ENCODE assay signal across 8 cellular contexts in genomic region chr17:66191607-66192377, GRCh38. TPM values are rescaled to one million over a fixed set of nuclear protein-coding genes. Genes with fewer than 3 reads are reported as not detected.
A peak's percentile ranks its signal among the peaks of the same experiment; 100 is the strongest.
DNase-seq lines count a peak whose midpoint lies in the region; ATAC-seq and TF ChIP-seq lines count a peak whose summit lies in the region.

Gene CEP112 (minus strand): TSS chr17:66192133.

- no peak for TF ChIP-seq CTCF in GM12865 (IDR thresholded peaks at IDR 0.05; ENCODE audit: insufficient read depth, low read depth, low read length, missing control alignments)
- TF ChIP-seq CTCF in kidney epithelial cell (IDR thresholded peaks at IDR 0.05; ENCODE audit: insufficient read depth, low read length, poor library complexity, severe bottlenecking), result no peak

- peak; percentile 86 for DNase-seq in GM12865 (ENCODE audit: low read depth)
- peak; percentile 78 for DNase-seq in NCI-H2196 treated with DMSO at 0.1 percent for 48 hours (lab: John Stamatoyannopoulos, UW; ENCODE audit: unreplicated experiment)
- peak; percentile 81 for DNase-seq in activated CD4-positive, alpha-beta T cell treated with anti-CD3 and anti-CD28 coated beads for 1 hour
- DNase-seq in cerebellum (ENCODE audit: low spot score), result peak; percentile 64
- peak; percentile 23 for DNase-seq in kidney epithelial cell (ENCODE audit: low read depth)
- DNase-seq in stimulated activated CD4-positive, alpha-beta T cell treated with anti-CD3 and anti-CD28 coated beads, Interleukin-15, amount 100 ng/mL, for 24 hours, result peak; percentile 90
- DNase-seq in NCI-H1694 treated with DMSO at 0.1 percent for 48 hours (lab: John Stamatoyannopoulos, UW), result no peak

- H3K36me3 ChIP-seq in kidney epithelial cell (ENCODE audit: control insufficient read depth, insufficient read depth, low read length), result no peaks in the 10 kb centered on the region

- ATAC-seq in HG03039 (IDR thresholded peaks at IDR 0.05; ENCODE audit: unreplicated experiment), result peak; percentile 76

- no peaks in the 10 kb centered on the region for H3K27me3 ChIP-seq in kidney epithelial cell (ENCODE audit: control insufficient read depth, insufficient read depth, low read length)

- H3K4me3 ChIP-seq in GM12865 (ENCODE audit: low read depth, low read length) (peak within 1 kb of the TSS; percentile 62), kidney epithelial cell (ENCODE audit: low read depth, low read length) (peak within 1 kb of the TSS; percentile 70)

RNA-seq across cellular contexts. Expression of gene CEP112, which starts in this region (rescaled TPM):
- total RNA-seq in cerebellum (133 TPM), kidney epithelial cell (5.1 and 6.5 TPM in 2 replicates)

Comparison
In these comparisons a context has a peak if more than half of its experiments do, and no peak if none do; other contexts are left out.
1. RNA of gene CEP112 (total RNA-seq): 133 TPM in cerebellum (single experiment); 5.1 to 6.5 TPM in kidney epithelial cell; every median in the first group is over 10 times any median in the second.